Comparison of ENCODE assay signal across 1 cellular context in genomic region chr10:70053212-70053895, GRCh38.
A peak's percentile ranks its signal among the peaks of the same experiment; 100 is the strongest.
TF ChIP-seq lines count a peak whose summit lies in the region.

No MANE protein-coding gene starts in this region.

TF ChIP-seq in H1, 55 proteins besides CTCF, POLR2A, EP300 and RAD21 (continued from another document):
- TF ChIP-seq USF2 (IDR thresholded peaks at IDR 0.05; ENCODE audit: low read length) (no peak), CHD2 (IDR thresholded peaks at IDR 0.05; ENCODE audit: low read length) (no peak), CHD1 (IDR thresholded peaks at IDR 0.05; ENCODE audit: low read depth, low read length) (no peak), SUZ12 (IDR thresholded peaks at IDR 0.05; ENCODE audit: low read length) (no peak), SRF (IDR thresholded peaks at IDR 0.05; ENCODE audit: low read depth, low read length) (no peak), CBX5 (IDR thresholded peaks at IDR 0.05; ENCODE audit: low read depth, low read length) (no peak), CEBPB (IDR thresholded peaks at IDR 0.05; ENCODE audit: low read depth, low read length) (no peak), TBP (IDR thresholded peaks at IDR 0.05; ENCODE audit: low read depth, low read length) (peak; percentile 9; the same call in 1 of the 2 replicates), TAF1 (IDR thresholded peaks at IDR 0.05; ENCODE audit: low read depth, low read length) (peak; percentile 36; the same call in 1 of the 2 replicates), CTBP2 (IDR thresholded peaks at IDR 0.05; ENCODE audit: borderline replicate concordance, insufficient read depth, insufficient read length, low read length) (no peak), RNF2 (IDR thresholded peaks at IDR 0.05; ENCODE audit: borderline replicate concordance, low read depth, low read length, missing control alignments, poor library complexity, severe bottlenecking) (no peak), ZNF274 (IDR thresholded peaks at IDR 0.05; ENCODE audit: borderline replicate concordance, extremely low read depth, low read length) (no peak), TEAD4 (IDR thresholded peaks at IDR 0.05; ENCODE audit: low read depth, low read length) (0 out of 2 replicates have a peak, but pooled peaks have one; percentile 8), TAF7 (optimal IDR thresholded peaks at IDR 0.05; ENCODE audit: borderline replicate concordance, low read depth, low read length) (no peak), ATF3 (IDR thresholded peaks at IDR 0.05; ENCODE audit: insufficient read depth, low read depth, low read length) (no peak), SIX5 (IDR thresholded peaks at IDR 0.05; ENCODE audit: low read depth, low read length) (no peak), TCF12 (IDR thresholded peaks at IDR 0.05; ENCODE audit: low read depth, low read length) (0 out of 2 replicates have a peak, but pooled peaks have one; percentile 13), SP1 (IDR thresholded peaks at IDR 0.05; ENCODE audit: low read depth, low read length) (no peak), CREB1 (IDR thresholded peaks at IDR 0.05) (no peak), YY1 (IDR thresholded peaks at IDR 0.05; ENCODE audit: low read depth, low read length) (no peak; the same call in 1 of the 2 replicates), FOSL1 (IDR thresholded peaks at IDR 0.05; ENCODE audit: insufficient read depth, low read depth, low read length) (no peak), RBBP5 (IDR thresholded peaks at IDR 0.05; ENCODE audit: borderline replicate concordance, low read depth, low read length) (peak; percentile 30; the same call in 1 of the 2 replicates), HDAC6 (IDR thresholded peaks at IDR 0.05; ENCODE audit: low read depth, low read length) (no peak), E2F6 (IDR thresholded peaks at IDR 0.05) (no peak), GABPA (IDR thresholded peaks at IDR 0.05; ENCODE audit: borderline replicate concordance, insufficient read depth, low read length) (no peak), MAFK (IDR thresholded peaks at IDR 0.05; ENCODE audit: low read depth, low read length) (no peak), KDM4A (IDR thresholded peaks at IDR 0.05; ENCODE audit: low read depth, low read length, severe bottlenecking) (no peak), ASH2L (IDR thresholded peaks at IDR 0.05; ENCODE audit: low read length) (peak; percentile 14), PHF8 (conservative IDR thresholded peaks at IDR 0.05; ENCODE audit: low read depth, low read length) (no peak; the same call in 1 of the 2 replicates)
- TF ChIP-seq, protein P1, sequence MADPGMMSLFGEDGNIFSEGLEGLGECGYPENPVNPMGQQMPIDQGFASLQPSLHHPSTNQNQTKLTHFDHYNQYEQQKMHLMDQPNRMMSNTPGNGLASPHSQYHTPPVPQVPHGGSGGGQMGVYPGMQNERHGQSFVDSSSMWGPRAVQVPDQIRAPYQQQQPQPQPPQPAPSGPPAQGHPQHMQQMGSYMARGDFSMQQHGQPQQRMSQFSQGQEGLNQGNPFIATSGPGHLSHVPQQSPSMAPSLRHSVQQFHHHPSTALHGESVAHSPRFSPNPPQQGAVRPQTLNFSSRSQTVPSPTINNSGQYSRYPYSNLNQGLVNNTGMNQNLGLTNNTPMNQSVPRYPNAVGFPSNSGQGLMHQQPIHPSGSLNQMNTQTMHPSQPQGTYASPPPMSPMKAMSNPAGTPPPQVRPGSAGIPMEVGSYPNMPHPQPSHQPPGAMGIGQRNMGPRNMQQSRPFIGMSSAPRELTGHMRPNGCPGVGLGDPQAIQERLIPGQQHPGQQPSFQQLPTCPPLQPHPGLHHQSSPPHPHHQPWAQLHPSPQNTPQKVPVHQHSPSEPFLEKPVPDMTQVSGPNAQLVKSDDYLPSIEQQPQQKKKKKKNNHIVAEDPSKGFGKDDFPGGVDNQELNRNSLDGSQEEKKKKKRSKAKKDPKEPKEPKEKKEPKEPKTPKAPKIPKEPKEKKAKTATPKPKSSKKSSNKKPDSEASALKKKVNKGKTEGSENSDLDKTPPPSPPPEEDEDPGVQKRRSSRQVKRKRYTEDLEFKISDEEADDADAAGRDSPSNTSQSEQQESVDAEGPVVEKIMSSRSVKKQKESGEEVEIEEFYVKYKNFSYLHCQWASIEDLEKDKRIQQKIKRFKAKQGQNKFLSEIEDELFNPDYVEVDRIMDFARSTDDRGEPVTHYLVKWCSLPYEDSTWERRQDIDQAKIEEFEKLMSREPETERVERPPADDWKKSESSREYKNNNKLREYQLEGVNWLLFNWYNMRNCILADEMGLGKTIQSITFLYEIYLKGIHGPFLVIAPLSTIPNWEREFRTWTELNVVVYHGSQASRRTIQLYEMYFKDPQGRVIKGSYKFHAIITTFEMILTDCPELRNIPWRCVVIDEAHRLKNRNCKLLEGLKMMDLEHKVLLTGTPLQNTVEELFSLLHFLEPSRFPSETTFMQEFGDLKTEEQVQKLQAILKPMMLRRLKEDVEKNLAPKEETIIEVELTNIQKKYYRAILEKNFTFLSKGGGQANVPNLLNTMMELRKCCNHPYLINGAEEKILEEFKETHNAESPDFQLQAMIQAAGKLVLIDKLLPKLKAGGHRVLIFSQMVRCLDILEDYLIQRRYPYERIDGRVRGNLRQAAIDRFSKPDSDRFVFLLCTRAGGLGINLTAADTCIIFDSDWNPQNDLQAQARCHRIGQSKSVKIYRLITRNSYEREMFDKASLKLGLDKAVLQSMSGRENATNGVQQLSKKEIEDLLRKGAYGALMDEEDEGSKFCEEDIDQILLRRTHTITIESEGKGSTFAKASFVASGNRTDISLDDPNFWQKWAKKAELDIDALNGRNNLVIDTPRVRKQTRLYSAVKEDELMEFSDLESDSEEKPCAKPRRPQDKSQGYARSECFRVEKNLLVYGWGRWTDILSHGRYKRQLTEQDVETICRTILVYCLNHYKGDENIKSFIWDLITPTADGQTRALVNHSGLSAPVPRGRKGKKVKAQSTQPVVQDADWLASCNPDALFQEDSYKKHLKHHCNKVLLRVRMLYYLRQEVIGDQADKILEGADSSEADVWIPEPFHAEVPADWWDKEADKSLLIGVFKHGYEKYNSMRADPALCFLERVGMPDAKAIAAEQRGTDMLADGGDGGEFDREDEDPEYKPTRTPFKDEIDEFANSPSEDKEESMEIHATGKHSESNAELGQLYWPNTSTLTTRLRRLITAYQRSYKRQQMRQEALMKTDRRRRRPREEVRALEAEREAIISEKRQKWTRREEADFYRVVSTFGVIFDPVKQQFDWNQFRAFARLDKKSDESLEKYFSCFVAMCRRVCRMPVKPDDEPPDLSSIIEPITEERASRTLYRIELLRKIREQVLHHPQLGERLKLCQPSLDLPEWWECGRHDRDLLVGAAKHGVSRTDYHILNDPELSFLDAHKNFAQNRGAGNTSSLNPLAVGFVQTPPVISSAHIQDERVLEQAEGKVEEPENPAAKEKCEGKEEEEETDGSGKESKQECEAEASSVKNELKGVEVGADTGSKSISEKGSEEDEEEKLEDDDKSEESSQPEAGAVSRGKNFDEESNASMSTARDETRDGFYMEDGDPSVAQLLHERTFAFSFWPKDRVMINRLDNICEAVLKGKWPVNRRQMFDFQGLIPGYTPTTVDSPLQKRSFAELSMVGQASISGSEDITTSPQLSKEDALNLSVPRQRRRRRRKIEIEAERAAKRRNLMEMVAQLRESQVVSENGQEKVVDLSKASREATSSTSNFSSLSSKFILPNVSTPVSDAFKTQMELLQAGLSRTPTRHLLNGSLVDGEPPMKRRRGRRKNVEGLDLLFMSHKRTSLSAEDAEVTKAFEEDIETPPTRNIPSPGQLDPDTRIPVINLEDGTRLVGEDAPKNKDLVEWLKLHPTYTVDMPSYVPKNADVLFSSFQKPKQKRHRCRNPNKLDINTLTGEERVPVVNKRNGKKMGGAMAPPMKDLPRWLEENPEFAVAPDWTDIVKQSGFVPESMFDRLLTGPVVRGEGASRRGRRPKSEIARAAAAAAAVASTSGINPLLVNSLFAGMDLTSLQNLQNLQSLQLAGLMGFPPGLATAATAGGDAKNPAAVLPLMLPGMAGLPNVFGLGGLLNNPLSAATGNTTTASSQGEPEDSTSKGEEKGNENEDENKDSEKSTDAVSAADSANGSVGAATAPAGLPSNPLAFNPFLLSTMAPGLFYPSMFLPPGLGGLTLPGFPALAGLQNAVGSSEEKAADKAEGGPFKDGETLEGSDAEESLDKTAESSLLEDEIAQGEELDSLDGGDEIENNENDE (IDR thresholded peaks at IDR 0.05; ENCODE audit: insufficient replicate concordance, low read length), result no peak
